ENCODE assay signal across 12 cellular contexts in genomic region chr12:106080111-106080732, GRCh38. TPM values are rescaled to one million over a fixed set of nuclear protein-coding genes. Genes with fewer than 3 reads are reported as not detected.
DNase-seq lines count a peak whose midpoint lies in the region; TF ChIP-seq lines count a peak whose summit lies in the region.
"Had no signal": no experiment of that assay in that cellular context is flagged by ENCODE, and none has a peak within 500 bp of the region (broad histone marks: within the 10 kb centered on the region; RNA-seq: fewer than 3 reads in every experiment).

No MANE protein-coding gene starts in this region.

- no peaks in the 10 kb centered on the region for H3K9me3 Mint-ChIP-seq in chondrocyte (ENCODE audit: low read depth)

- H3K4me1 Mint-ChIP-seq in chondrocyte (ENCODE audit: low read depth): peaks cover 98% of the 10 kb centered on the region

- peak overlapping the region; percentile 18 for H3K27ac ChIP-seq in stomach smooth muscle (ENCODE audit: low read length)

- H3K4me3 Mint-ChIP-seq in chondrocyte (ENCODE audit: unreplicated experiment): peak overlapping the region; percentile 34

- peaks cover 54% of the 10 kb centered on the region for H3K36me3 Mint-ChIP-seq in chondrocyte (ENCODE audit: low read depth)

- peak overlapping the region; percentile 97 for H3K27ac Mint-ChIP-seq in chondrocyte (ENCODE audit: unreplicated experiment)

- DNase-seq in GM04503 (ENCODE audit: low read depth): peak; percentile 96
- no peak for DNase-seq in chondrocyte (ENCODE audit: low spot score)
- DNase-seq in iris pigment epithelial cell (ENCODE audit: low read depth): peak; percentile 75
- DNase-seq in cerebellum (ENCODE audit: low spot score): no peak
- DNase-seq in hippocampal formation (lab: John Stamatoyannopoulos, UW): no peak
- DNase-seq in NCI-H226: no peak
- no peak for DNase-seq in SKM-1 (lab: John Stamatoyannopoulos, UW; ENCODE audit: unreplicated experiment)
- DNase-seq: activated CD8-positive, alpha-beta memory T cell treated with anti-CD3 and anti-CD28 coated beads, Interleukin-2, amount 50 U/mL, for 4 hours; DMS153; effector memory CD4-positive, alpha-beta T cell; NCI-H510A had no signal

- H3K9ac ChIP-seq in stomach smooth muscle (ENCODE audit: low read length in 2 of 2): no peak overlapping the region

- no peak overlapping the region for H3K4me3 ChIP-seq in stomach smooth muscle (ENCODE audit: low read length in 2 of 2)

- H3K27me3 Mint-ChIP-seq in chondrocyte (ENCODE audit: low read depth): no peaks in the 10 kb centered on the region

- no peaks in the 10 kb centered on the region for H3K27me3 ChIP-seq in stomach smooth muscle (ENCODE audit: control insufficient read depth in 1 of 2, insufficient read depth in 2 of 2, low read length in 2 of 2)

- TF ChIP-seq CTCF in chondrocyte (IDR thresholded peaks at IDR 0.05): no peak

- no peaks in the 10 kb centered on the region for H3K9me3 ChIP-seq in stomach smooth muscle (ENCODE audit: control insufficient read depth in 2 of 2, low read length in 2 of 2)

- peaks cover 0 to 4% of the 10 kb centered on the region in 2 donors for H3K36me3 ChIP-seq in stomach smooth muscle (ENCODE audit: control insufficient read depth in 2 of 2, insufficient read depth in 2 of 2, low read length in 2 of 2)

- H3K4me1 ChIP-seq in stomach smooth muscle (ENCODE audit: control insufficient read depth, insufficient read depth, low read length): peaks cover 40% of the 10 kb centered on the region

RNA-seq across cellular contexts. Expression of gene NUAK1, which starts 58.5 kb away (rescaled TPM):
- total RNA-seq in chondrocyte: 78.1 to 81.4 TPM (median 78.5 TPM) in 3 replicates
- 43.6 TPM for total RNA-seq in cerebellum

Comparison
In these comparisons a context has a peak if more than half of its experiments do, and no peak if none do; other contexts are left out.
1. DNase-seq: peak in GM04503 (single experiment) and iris pigment epithelial cell (single experiment); none in chondrocyte (single experiment), cerebellum (single experiment), hippocampal formation (0 of 2), NCI-H226 (single experiment) and SKM-1 (single experiment).